In genomic region chr6:160076009-160076408, GRCh38 we compare ENCODE assay signal across 17 cellular contexts.
"Had no signal": no experiment of that assay in that cellular context is flagged by ENCODE, and none has a peak within 500 bp of the region (broad histone marks: within the 10 kb centered on the region; RNA-seq: fewer than 3 reads in every experiment).

No MANE protein-coding gene starts in this region.

- H3K4me3 Mint-ChIP-seq: activated CD8-positive, alpha-beta memory T cell treated with anti-CD3 and anti-CD28 coated beads, Interleukin-2, amount 10 ng/mL, durations not matched to agents 7 days and 5 days; activated CD8-positive, alpha-beta T cell treated with anti-CD3 and anti-CD28 coated beads for 36 hours; activated naive CD4-positive, alpha-beta T cell treated with anti-CD3 and anti-CD28 coated beads, Interleukin-2, amount 10 ng/mL, durations not matched to agents 7 days and 5 days; activated naive CD8-positive, alpha-beta T cell treated with anti-CD3 and anti-CD28 coated beads, Interleukin-2, amount 50 U/mL, for 24 hours; nephron had no signal

- ATAC-seq: activated CD8-positive, alpha-beta memory T cell treated with anti-CD3 and anti-CD28 coated beads, Interleukin-2, amount 10 ng/mL, durations not matched to agents 7 days and 5 days; activated CD8-positive, alpha-beta T cell treated with anti-CD3 and anti-CD28 coated beads for 36 hours; activated naive CD8-positive, alpha-beta T cell treated with anti-CD3 and anti-CD28 coated beads, Interleukin-2, amount 50 U/mL, for 24 hours; body of pancreas; heart left ventricle; left ventricle myocardium superior had no signal

- H3K4me1 Mint-ChIP-seq: activated naive CD8-positive, alpha-beta T cell treated with anti-CD3 and anti-CD28 coated beads, Interleukin-2, amount 50 U/mL, for 24 hours; nephron had no signal

- H3K9me3 Mint-ChIP-seq: activated CD8-positive, alpha-beta T cell treated with anti-CD3 and anti-CD28 coated beads for 36 hours; activated naive CD4-positive, alpha-beta T cell treated with anti-CD3 and anti-CD28 coated beads, Interleukin-2, amount 10 ng/mL, durations not matched to agents 7 days and 5 days; activated naive CD8-positive, alpha-beta T cell treated with anti-CD3 and anti-CD28 coated beads, Interleukin-2, amount 50 U/mL, for 24 hours; nephron had no signal

- DNase-seq: activated CD4-positive, alpha-beta T cell treated with anti-CD3 and anti-CD28 coated beads for 48 hours; activated CD8-positive, alpha-beta memory T cell treated with anti-CD3 and anti-CD28 coated beads, Interleukin-2, amount 10 ng/mL, durations not matched to agents 7 days and 5 days; activated CD8-positive, alpha-beta T cell treated with anti-CD3 and anti-CD28 coated beads for 36 hours; activated naive CD4-positive, alpha-beta T cell treated with anti-CD3 and anti-CD28 coated beads, Interleukin-2, amount 10 ng/mL, durations not matched to agents 7 days and 5 days; activated naive CD8-positive, alpha-beta T cell treated with anti-CD3 and anti-CD28 coated beads, Interleukin-2, amount 50 U/mL, for 24 hours; activated T-cell treated with anti-CD3 and anti-CD28 coated beads for 4 hours; anterior cingulate cortex; body of pancreas; cortex of kidney; heart left ventricle; left ventricle myocardium superior; ovary; stimulated activated CD4-positive, alpha-beta T cell treated with anti-CD3 and anti-CD28 coated beads, Interleukin-12 subunit alpha, Interleukin-12 subunit beta, amount 100 ng/mL, for 4 hours; stimulated activated CD4-positive, alpha-beta T cell treated with anti-CD3 and anti-CD28 coated beads, Interleukin-4, amount 100 ng/mL, for 4 hours; stomach; T-helper 9 cell had no signal

- H3K27ac Mint-ChIP-seq: activated CD8-positive, alpha-beta T cell treated with anti-CD3 and anti-CD28 coated beads for 36 hours; activated naive CD4-positive, alpha-beta T cell treated with anti-CD3 and anti-CD28 coated beads, Interleukin-2, amount 10 ng/mL, durations not matched to agents 7 days and 5 days; nephron had no signal

- H3K27me3 Mint-ChIP-seq: activated CD8-positive, alpha-beta memory T cell treated with anti-CD3 and anti-CD28 coated beads, Interleukin-2, amount 10 ng/mL, durations not matched to agents 7 days and 5 days; activated CD8-positive, alpha-beta T cell treated with anti-CD3 and anti-CD28 coated beads for 36 hours; activated naive CD4-positive, alpha-beta T cell treated with anti-CD3 and anti-CD28 coated beads, Interleukin-2, amount 10 ng/mL, durations not matched to agents 7 days and 5 days; activated naive CD8-positive, alpha-beta T cell treated with anti-CD3 and anti-CD28 coated beads, Interleukin-2, amount 50 U/mL, for 24 hours had no signal
